ENCODE assay signal across 29 cellular contexts in genomic region chr7:1490837-1491236, GRCh38.
"Had no signal": no experiment of that assay in that cellular context is flagged by ENCODE, and none has a peak within 500 bp of the region (broad histone marks: within the 10 kb centered on the region; RNA-seq: fewer than 3 reads in every experiment).

No MANE protein-coding gene starts in this region.

- FAIRE-seq: colon, endometrium, frontal cortex had no signal

- H3K27me3 Mint-ChIP-seq: activated B cell treated with CpG ODN at 0.5 μM for 24 hours; activated CD8-positive, alpha-beta T cell treated with anti-CD3 and anti-CD28 coated beads for 36 hours; activated naive CD4-positive, alpha-beta T cell treated with anti-CD3 and anti-CD28 coated beads, Interleukin-2, amount 50 U/mL, for 24 hours; activated naive CD8-positive, alpha-beta T cell treated with anti-CD3 and anti-CD28 coated beads for 36 hours; activated naive CD8-positive, alpha-beta T cell treated with anti-CD3 and anti-CD28 coated beads, Interleukin-2, amount 50 U/mL, for 24 hours; activated T-helper 17 cell treated with anti-CD3 and anti-CD28 coated beads, Interleukin-2, amount 50 U/mL, for 72 hours had no signal

- DNase-seq: activated B cell treated with CpG ODN at 0.5 μM for 24 hours; activated CD4-positive, alpha-beta T cell treated with anti-CD3 and anti-CD28 coated beads for 48 hours; activated CD4-positive, alpha-beta T cell treated with anti-CD3 and anti-CD28 coated beads, Interleukin-2, amount 50 U/mL, for 1 hour; activated CD4-positive, alpha-beta T cell treated with anti-CD3 and anti-CD28 coated beads, Interleukin-2, amount 50 U/mL, for 48 hours; activated CD8-positive, alpha-beta memory T cell treated with anti-CD3 and anti-CD28 coated beads for 24 hours; activated CD8-positive, alpha-beta T cell treated with anti-CD3 and anti-CD28 coated beads for 36 hours; activated effector memory CD4-positive, alpha-beta T cell treated with Interleukin-2 at 50 U/mL for 16 hours; activated naive CD4-positive, alpha-beta T cell treated with anti-CD3 and anti-CD28 coated beads for 36 hours; activated naive CD8-positive, alpha-beta T cell treated with anti-CD3 and anti-CD28 coated beads for 36 hours; activated naive CD8-positive, alpha-beta T cell treated with anti-CD3 and anti-CD28 coated beads, Interleukin-2, amount 50 U/mL, for 24 hours; activated T-cell treated with anti-CD3 and anti-CD28 coated beads, Interleukin-2, amount 50 U/mL, for 4 hours; adrenal gland; amygdala; aorta; body of pancreas; caudate nucleus; cortex of kidney; effector CD8-positive, alpha-beta T cell; foreskin fibroblast; head of caudate nucleus; T-helper 2 cell had no signal

- H3K27ac Mint-ChIP-seq: activated B cell treated with CpG ODN at 0.5 μM for 24 hours; activated CD8-positive, alpha-beta T cell treated with anti-CD3 and anti-CD28 coated beads for 36 hours; activated naive CD4-positive, alpha-beta T cell treated with anti-CD3 and anti-CD28 coated beads for 36 hours; activated naive CD4-positive, alpha-beta T cell treated with anti-CD3 and anti-CD28 coated beads, Interleukin-2, amount 50 U/mL, for 24 hours; activated naive CD8-positive, alpha-beta T cell treated with anti-CD3 and anti-CD28 coated beads for 36 hours; activated naive CD8-positive, alpha-beta T cell treated with anti-CD3 and anti-CD28 coated beads, Interleukin-2, amount 50 U/mL, for 24 hours; activated T-helper 17 cell treated with anti-CD3 and anti-CD28 coated beads, Interleukin-2, amount 50 U/mL, for 72 hours had no signal

- H3K4me3 Mint-ChIP-seq: activated B cell treated with CpG ODN at 0.5 μM for 24 hours; activated CD8-positive, alpha-beta T cell treated with anti-CD3 and anti-CD28 coated beads for 36 hours; activated naive CD4-positive, alpha-beta T cell treated with anti-CD3 and anti-CD28 coated beads for 36 hours; activated naive CD4-positive, alpha-beta T cell treated with anti-CD3 and anti-CD28 coated beads, Interleukin-2, amount 50 U/mL, for 24 hours; activated naive CD8-positive, alpha-beta T cell treated with anti-CD3 and anti-CD28 coated beads for 36 hours; activated naive CD8-positive, alpha-beta T cell treated with anti-CD3 and anti-CD28 coated beads, Interleukin-2, amount 50 U/mL, for 24 hours; activated T-cell treated with anti-CD3 and anti-CD28 coated beads, Interleukin-2, amount 50 U/mL, for 4 hours; activated T-helper 17 cell treated with anti-CD3 and anti-CD28 coated beads, Interleukin-2, amount 50 U/mL, for 72 hours had no signal

- ATAC-seq: activated CD4-positive, CD25-positive, alpha-beta regulatory T cell treated with anti-CD3 and anti-CD28 coated beads, Interleukin-2, amount 50 U/mL, for 24 hours; activated CD8-positive, alpha-beta T cell treated with anti-CD3 and anti-CD28 coated beads for 36 hours; activated naive CD8-positive, alpha-beta T cell treated with anti-CD3 and anti-CD28 coated beads, Interleukin-2, amount 50 U/mL, for 24 hours; activated T-cell treated with anti-CD3 and anti-CD28 coated beads, Interleukin-2, amount 50 U/mL, for 4 hours; activated T-helper 17 cell treated with anti-CD3 and anti-CD28 coated beads, Interleukin-2, amount 50 U/mL, for 72 hours; body of pancreas; esophagus mucosa had no signal

- H3K27me3 ChIP-seq: adrenal gland, body of pancreas had no signal

- H3K4me3 ChIP-seq: adrenal gland, body of pancreas had no signal

- H3K4me1 Mint-ChIP-seq: activated B cell treated with CpG ODN at 0.5 μM for 24 hours; activated naive CD4-positive, alpha-beta T cell treated with anti-CD3 and anti-CD28 coated beads, Interleukin-2, amount 50 U/mL, for 24 hours; activated naive CD8-positive, alpha-beta T cell treated with anti-CD3 and anti-CD28 coated beads for 36 hours; activated naive CD8-positive, alpha-beta T cell treated with anti-CD3 and anti-CD28 coated beads, Interleukin-2, amount 50 U/mL, for 24 hours had no signal

- H3K9me3 ChIP-seq: adrenal gland, body of pancreas had no signal

- H3K4me1 ChIP-seq: adrenal gland, body of pancreas had no signal

- H3K9me3 Mint-ChIP-seq: activated B cell treated with CpG ODN at 0.5 μM for 24 hours; activated CD8-positive, alpha-beta T cell treated with anti-CD3 and anti-CD28 coated beads for 36 hours; activated naive CD4-positive, alpha-beta T cell treated with anti-CD3 and anti-CD28 coated beads for 36 hours; activated naive CD4-positive, alpha-beta T cell treated with anti-CD3 and anti-CD28 coated beads, Interleukin-2, amount 50 U/mL, for 24 hours; activated naive CD8-positive, alpha-beta T cell treated with anti-CD3 and anti-CD28 coated beads for 36 hours; activated naive CD8-positive, alpha-beta T cell treated with anti-CD3 and anti-CD28 coated beads, Interleukin-2, amount 50 U/mL, for 24 hours; activated T-cell treated with anti-CD3 and anti-CD28 coated beads, Interleukin-2, amount 50 U/mL, for 4 hours; activated T-helper 17 cell treated with anti-CD3 and anti-CD28 coated beads, Interleukin-2, amount 50 U/mL, for 72 hours had no signal

- H3K27ac ChIP-seq: adrenal gland, body of pancreas, VCaP had no signal
